ENCODE assay signal across 13 cellular contexts in the genomic region with DNA sequence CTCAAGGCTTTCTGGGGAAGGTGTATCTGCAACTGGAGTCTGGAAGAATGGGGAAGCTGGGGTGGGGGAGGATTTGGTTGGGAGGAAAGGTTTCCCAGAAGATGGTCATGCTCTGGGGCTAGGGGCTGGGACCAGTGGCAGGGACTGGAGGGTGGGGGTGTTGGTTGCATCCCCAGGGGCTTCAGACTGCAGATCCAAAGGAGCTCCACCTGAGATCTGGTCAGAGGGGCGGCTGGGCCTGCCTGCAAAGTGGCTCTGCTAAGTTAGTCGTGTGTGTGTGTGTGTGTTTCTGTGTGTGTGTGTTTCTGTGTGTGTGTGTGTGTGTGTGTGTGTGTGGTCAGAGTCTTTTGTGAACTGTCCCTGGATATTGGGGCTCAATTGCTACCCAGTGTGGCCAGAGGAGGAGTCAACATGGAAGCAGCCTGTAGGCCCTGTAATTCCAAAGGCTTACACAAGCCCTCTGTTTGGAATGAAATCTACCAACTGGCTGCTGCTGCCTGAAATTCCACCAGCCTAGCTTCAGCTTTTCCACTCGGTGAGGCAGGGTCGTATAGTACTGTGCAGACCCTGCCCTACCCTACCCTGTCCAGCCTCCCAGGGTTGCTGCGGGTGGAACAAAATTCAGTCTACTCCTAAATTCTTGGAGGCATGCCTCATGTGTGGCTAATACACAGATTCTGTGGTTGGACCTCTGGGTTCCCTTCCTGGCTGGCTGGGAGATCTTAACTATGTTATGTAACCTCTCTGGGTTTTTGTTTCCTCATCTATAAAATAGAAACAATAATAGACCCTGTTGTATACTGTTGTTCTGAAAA. TPM values are rescaled to one million over a fixed set of nuclear protein-coding genes. Genes with fewer than 3 reads are reported as not detected.
A peak's percentile ranks its signal among the peaks of the same experiment; 100 is the strongest.
DNase-seq lines count a peak whose midpoint lies in the region; ATAC-seq and TF ChIP-seq lines count a peak whose summit lies in the region.
"Had no signal": no experiment of that assay in that cellular context is flagged by ENCODE, and none has a peak within 500 bp of the region (broad histone marks: within the 10 kb centered on the region; RNA-seq: fewer than 3 reads in every experiment).

No MANE protein-coding gene starts in this region.

- H3K4me1 Mint-ChIP-seq in chondrocyte (ENCODE audit: low read depth) = peaks cover 88% of the 10 kb centered on the region
- peaks cover 48% of the 10 kb centered on the region for H3K4me1 Mint-ChIP-seq in mesothelial cell of epicardium

- no peak for TF ChIP-seq CTCF in chondrocyte (IDR thresholded peaks at IDR 0.05)
- no peak for TF ChIP-seq CTCF in mesothelial cell of epicardium (IDR thresholded peaks at IDR 0.05; ENCODE audit: unreplicated experiment)
- TF ChIP-seq CTCF in upper lobe of right lung (IDR thresholded peaks at IDR 0.05) = no peak

- peak overlapping the region; percentile 93 for H3K27ac ChIP-seq in upper lobe of right lung

- no peaks in the 10 kb centered on the region for H3K9me3 ChIP-seq in upper lobe of right lung

- no peak for ATAC-seq in Right ventricle myocardium superior (ENCODE audit: poor library complexity)
- no peak for ATAC-seq in left cardiac atrium
- ATAC-seq in upper lobe of right lung = no peak
- ATAC-seq in GM21526 (IDR thresholded peaks at IDR 0.05; ENCODE audit: low FRiP score, unreplicated experiment) = no peak
- no peak for ATAC-seq in GM19463 (IDR thresholded peaks at IDR 0.05; ENCODE audit: unreplicated experiment)

- H3K4me3 Mint-ChIP-seq in chondrocyte (ENCODE audit: unreplicated experiment) = peak overlapping the region; percentile 18
- no peak overlapping the region for H3K4me3 Mint-ChIP-seq in mesothelial cell of epicardium
- H3K4me3 Mint-ChIP-seq: activated CD4-positive, alpha-beta T cell treated with anti-CD3 and anti-CD28 coated beads, Interleukin-2, amount 10 ng/mL, durations not matched to agents 7 days and 5 days; type B pancreatic cell had no signal

- H3K27me3 Mint-ChIP-seq in chondrocyte (ENCODE audit: low read depth) = no peaks in the 10 kb centered on the region
- H3K27me3 Mint-ChIP-seq in mesothelial cell of epicardium (ENCODE audit: low read depth) = no peaks in the 10 kb centered on the region

- no peak overlapping the region for H3K4me3 ChIP-seq in upper lobe of right lung

- intact Hi-C loops in Right ventricle myocardium superior (cut with DNase I) = no loop called here
- intact Hi-C loops in left cardiac atrium (cut with DNase I) = no loop called here
- intact Hi-C loops in upper lobe of right lung (cut with DNase I) = no loop called here

- H3K9me3 Mint-ChIP-seq in chondrocyte (ENCODE audit: low read depth) (no peaks in the 10 kb centered on the region), mesothelial cell of epicardium (no peaks in the 10 kb centered on the region)
- H3K9me3 Mint-ChIP-seq: activated CD4-positive, alpha-beta T cell treated with anti-CD3 and anti-CD28 coated beads, Interleukin-2, amount 10 ng/mL, durations not matched to agents 7 days and 5 days; type B pancreatic cell had no signal

- H3K36me3 Mint-ChIP-seq in chondrocyte (ENCODE audit: low read depth) = peaks cover 8% of the 10 kb centered on the region
- no peaks in the 10 kb centered on the region for H3K36me3 Mint-ChIP-seq in mesothelial cell of epicardium
- H3K36me3 Mint-ChIP-seq: type B pancreatic cell had no signal

- H3K27ac Mint-ChIP-seq in chondrocyte (ENCODE audit: unreplicated experiment) (peak overlapping the region; percentile 49), mesothelial cell of epicardium (peak overlapping the region; percentile 48)
- H3K27ac Mint-ChIP-seq: activated CD4-positive, alpha-beta T cell treated with anti-CD3 and anti-CD28 coated beads, Interleukin-2, amount 10 ng/mL, durations not matched to agents 7 days and 5 days; type B pancreatic cell had no signal

- DNase-seq in Right ventricle myocardium superior = peak; percentile 35
- no peak for DNase-seq in left cardiac atrium
- DNase-seq in chondrocyte (ENCODE audit: low spot score) = no peak
- DNase-seq in mesothelial cell of epicardium (ENCODE audit: low spot score in 2 of 2, unreplicated experiment in 2 of 2) = no peak
- no peak for DNase-seq in upper lobe of right lung
- no peak for DNase-seq in activated CD4-positive, alpha-beta T cell treated with anti-CD3 and anti-CD28 coated beads, Interleukin-2, amount 50 U/mL, for 48 hours
- DNase-seq: activated CD4-positive, alpha-beta T cell treated with anti-CD3 and anti-CD28 coated beads, Interleukin-2, amount 10 ng/mL, durations not matched to agents 7 days and 5 days; activated naive CD4-positive, alpha-beta T cell treated with anti-CD3 and anti-CD28 coated beads, Interleukin-2, amount 50 U/mL, for 16 hours; NCI-H2107; stimulated activated CD4-positive, alpha-beta T cell treated with anti-CD3 and anti-CD28 coated beads, Interleukin-4, amount 100 ng/mL, for 24 hours had no signal

- H3K4me1 ChIP-seq in upper lobe of right lung = peaks cover 44% of the 10 kb centered on the region

- peaks cover 5% of the 10 kb centered on the region for H3K27me3 ChIP-seq in upper lobe of right lung

- H3K36me3 ChIP-seq in upper lobe of right lung = peaks cover 3% of the 10 kb centered on the region

RNA-seq across cellular contexts. Expression of gene SYNPO, which starts 12.5 kb away (rescaled TPM):
- total RNA-seq in Right ventricle myocardium superior (645 TPM), left cardiac atrium (100 to 1,000 TPM; 503 to 769 TPM), chondrocyte (156 to 198 TPM (median 195 TPM) in 3 replicates), mesothelial cell of epicardium (84.4 to 86.6 TPM (median 85.3 TPM) in 3 replicates), upper lobe of right lung (151 TPM)

RNA-seq across cellular contexts. Expression of gene MYOZ3, which starts 33.1 kb away (rescaled TPM):
- total RNA-seq in Right ventricle myocardium superior (4.0 TPM), left cardiac atrium (1 to 10 TPM; 2.9 to 3.0 TPM), chondrocyte (1.9 to 3.3 TPM (median 2.0 TPM) in 3 replicates), mesothelial cell of epicardium (8.5 to 9.4 TPM (median 8.5 TPM) in 3 replicates), upper lobe of right lung (1.7 TPM)
